In the genomic region with DNA sequence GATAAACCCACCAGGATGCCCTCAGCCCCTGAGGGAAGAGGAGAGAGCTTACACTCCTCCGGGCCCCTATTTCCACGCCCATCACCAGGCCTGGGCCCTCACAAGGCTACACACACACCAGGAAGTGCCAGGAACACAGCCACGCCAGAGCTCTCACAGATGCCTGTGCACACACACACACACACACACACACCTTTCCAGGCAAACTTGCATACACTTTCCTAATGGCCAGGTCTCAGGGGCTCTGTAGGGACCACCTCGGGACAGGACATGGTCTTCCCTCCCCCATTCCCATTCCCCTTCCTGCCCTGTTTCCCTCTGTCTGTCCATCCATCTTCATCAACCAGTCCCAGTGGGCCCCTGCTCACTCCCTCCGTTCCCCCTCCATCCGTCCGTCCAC, we compare ENCODE assay signal across 1 cellular context.
TF ChIP-seq lines count a peak whose summit lies in the region.

No MANE protein-coding gene starts in this region.

TF ChIP-seq in A549, 52 proteins besides CTCF, POLR2A, EP300 and RAD21:
- no peak for TF ChIP-seq MYC (IDR thresholded peaks at IDR 0.05; ENCODE audit: borderline replicate concordance, low read length)
- TF ChIP-seq, protein P1, sequence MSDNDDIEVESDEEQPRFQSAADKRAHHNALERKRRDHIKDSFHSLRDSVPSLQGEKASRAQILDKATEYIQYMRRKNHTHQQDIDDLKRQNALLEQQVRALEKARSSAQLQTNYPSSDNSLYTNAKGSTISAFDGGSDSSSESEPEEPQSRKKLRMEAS (IDR thresholded peaks at IDR 0.05): no peak
- no peak for TF ChIP-seq CBX2 (IDR thresholded peaks at IDR 0.05; ENCODE audit: borderline replicate concordance, low read depth)
- no peak for TF ChIP-seq MAFK (IDR thresholded peaks at IDR 0.05; ENCODE audit: partially characterized antibody)
- TF ChIP-seq JUNB (IDR thresholded peaks at IDR 0.05): no peak
- TF ChIP-seq KDM1A (IDR thresholded peaks at IDR 0.05; ENCODE audit: low read depth): no peak
- TF ChIP-seq CBX8 (IDR thresholded peaks at IDR 0.05): no peak
- TF ChIP-seq KDM5A (IDR thresholded peaks at IDR 0.05): no peak
